ENCODE assay signal across 1 cellular context in genomic region chr14:52901357-52901980, GRCh38.
TF ChIP-seq lines count a peak whose summit lies in the region.

No MANE protein-coding gene starts in this region.

TF ChIP-seq in GM12878, 131 proteins besides CTCF, POLR2A, EP300 and RAD21:
- no peak for TF ChIP-seq CHD4 (IDR thresholded peaks at IDR 0.05)
- TF ChIP-seq BCLAF1 (IDR thresholded peaks at IDR 0.05): no peak
- no peak for TF ChIP-seq IKZF1 (conservative IDR thresholded peaks at IDR 0.05)
- no peak for TF ChIP-seq RBBP5 (conservative IDR thresholded peaks at IDR 0.05)
- no peak for TF ChIP-seq SUPT20H (IDR thresholded peaks at IDR 0.05; ENCODE audit: borderline replicate concordance, control insufficient read depth, low read depth, low read length)
- TF ChIP-seq STAT1 (conservative IDR thresholded peaks at IDR 0.05): no peak
- no peak for TF ChIP-seq JUNB (IDR thresholded peaks at IDR 0.05)
- no peak for TF ChIP-seq USF2 (IDR thresholded peaks at IDR 0.05; ENCODE audit: borderline replicate concordance, low read depth, low read length)
- TF ChIP-seq SMC3 (IDR thresholded peaks at IDR 0.05; ENCODE audit: borderline replicate concordance, low read length): no peak
- no peak for TF ChIP-seq FOXK2 (IDR thresholded peaks at IDR 0.05)
- TF ChIP-seq STAT3 (IDR thresholded peaks at IDR 0.05; ENCODE audit: low read depth, low read length): no peak
- TF ChIP-seq ZNF687 (IDR thresholded peaks at IDR 0.05): no peak
- TF ChIP-seq NFYA (IDR thresholded peaks at IDR 0.05; ENCODE audit: borderline replicate concordance, low read depth, low read length): no peak
